Comparison of ENCODE assay signal across 1 cellular context in genomic region chr4:138259801-138260200, GRCh38.
TF ChIP-seq lines count a peak whose summit lies in the region.

No MANE protein-coding gene starts in this region.

TF ChIP-seq in K562, 482 proteins besides CTCF, POLR2A, EP300 and RAD21 (continued from another document):
- TF ChIP-seq JUND (IDR thresholded peaks at IDR 0.05; ENCODE audit: borderline replicate concordance, low read depth, low read length) (peak; percentile 45; the same call in 1 of the 2 replicates), JUND (tag; IDR thresholded peaks at IDR 0.05; ENCODE audit: borderline replicate concordance, low read depth, low read length) (peak; percentile 45; the same call in 1 of the 3 replicates), MAFF (IDR thresholded peaks at IDR 0.05; ENCODE audit: low read length) (peak; percentile 45; the same call in 1 of the 2 replicates), SP1 (CRISPR knock-in tag; IDR thresholded peaks at IDR 0.05) (no peak), ATF3 (IDR thresholded peaks at IDR 0.05) (peak; percentile 70), ATF3 (CRISPR knock-in tag; conservative IDR thresholded peaks at IDR 0.05) (no peak), CBFB (CRISPR knock-in tag; IDR thresholded peaks at IDR 0.05) (no peak), POLR3G (IDR thresholded peaks at IDR 0.05; ENCODE audit: extremely low read depth, insufficient read length, insufficient replicate concordance) (no peak), MAFK (IDR thresholded peaks at IDR 0.05; ENCODE audit: low read length) (peak; percentile 51; the same call in 1 of the 2 replicates), ZNF609 (CRISPR knock-in tag; IDR thresholded peaks at IDR 0.05; ENCODE audit: borderline replicate concordance) (no peak), THAP12 (CRISPR knock-in tag; IDR thresholded peaks at IDR 0.05) (no peak), PCBP1 (IDR thresholded peaks at IDR 0.05; ENCODE audit: low read depth, low read length, poor library complexity, severe bottlenecking) (no peak), CTCFL (IDR thresholded peaks at IDR 0.05; ENCODE audit: borderline replicate concordance, insufficient read depth, low read depth, low read length, poor library complexity, severe bottlenecking) (no peak), ZNF24 (IDR thresholded peaks at IDR 0.05) (no peak), MNT (conservative IDR thresholded peaks at IDR 0.05) (peak; percentile 39 to 50; a peak in 2 of 4 replicates), CREM (IDR thresholded peaks at IDR 0.05; ENCODE audit: low read depth) (0 out of 2 replicates have a peak, but pooled peaks have one; percentile 7), L3MBTL2 (IDR thresholded peaks at IDR 0.05) (peak; percentile 30; the same call in 1 of the 2 replicates), REST (CRISPR knock-in tag; IDR thresholded peaks at IDR 0.05; ENCODE audit: low read depth) (no peak)
